ENCODE assay signal across 1 cellular context in the genomic region with DNA sequence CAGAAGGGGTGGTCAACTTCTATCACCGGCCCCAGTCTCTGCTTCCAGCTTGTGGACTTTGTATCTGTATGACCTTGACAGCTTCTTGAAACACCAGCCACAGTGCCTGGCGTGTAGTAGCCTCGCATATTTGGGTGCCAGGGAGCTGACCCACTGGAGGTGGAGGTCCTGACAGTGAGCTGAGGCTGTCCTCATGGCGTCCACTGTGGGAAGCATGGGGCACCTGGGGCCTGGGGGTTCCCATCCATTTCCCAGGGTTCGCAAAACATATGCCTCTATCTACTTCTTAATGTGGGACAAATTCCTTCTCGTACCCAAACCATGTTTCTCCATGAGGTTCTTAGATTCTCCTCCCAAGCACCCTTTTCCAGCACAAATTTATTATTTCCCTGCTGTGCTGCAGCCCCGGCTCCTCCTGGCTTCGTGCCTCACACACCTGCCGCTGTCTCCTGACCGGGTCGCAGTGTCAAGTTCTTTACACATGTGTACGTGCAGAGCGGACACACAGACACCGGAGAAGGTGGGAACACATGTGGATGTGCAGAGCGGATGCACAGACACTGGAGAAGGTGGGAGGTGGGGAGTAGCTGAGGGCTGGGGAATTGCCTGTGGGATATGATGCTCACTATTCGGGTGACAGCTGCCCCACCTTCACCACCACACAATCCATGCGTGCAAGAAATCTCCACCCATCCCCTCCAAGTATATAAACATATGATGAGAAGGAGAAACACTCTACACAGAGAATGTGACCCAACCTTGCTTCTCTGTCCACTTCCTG.
TF ChIP-seq lines count a peak whose summit lies in the region.

No MANE protein-coding gene starts in this region.

TF ChIP-seq in HepG2, 621 proteins besides CTCF, POLR2A, EP300 and RAD21:
- TF ChIP-seq HNF4A (CRISPR knock-in tag; IDR thresholded peaks at IDR 0.05) (0 out of 2 replicates have a peak, but pooled peaks have one; percentile 14), ZNF501 (CRISPR knock-in tag; IDR thresholded peaks at IDR 0.05) (0 out of 2 replicates have a peak, but pooled peaks have one; percentile 34), SMAD1 (CRISPR knock-in tag; IDR thresholded peaks at IDR 0.05; ENCODE audit: borderline replicate concordance, low read depth) (no peak), ARHGAP35 (CRISPR knock-in tag; IDR thresholded peaks at IDR 0.05; ENCODE audit: borderline replicate concordance) (no peak), FOXP1 (IDR thresholded peaks at IDR 0.05) (no peak), FOXP1 (CRISPR knock-in tag; IDR thresholded peaks at IDR 0.05) (no peak), FOXA1 (IDR thresholded peaks at IDR 0.05) (no peak), FOXA1 (CRISPR knock-in tag; IDR thresholded peaks at IDR 0.05) (no peak), IKZF1 (IDR thresholded peaks at IDR 0.05) (no peak)
- TF ChIP-seq, protein P1, sequence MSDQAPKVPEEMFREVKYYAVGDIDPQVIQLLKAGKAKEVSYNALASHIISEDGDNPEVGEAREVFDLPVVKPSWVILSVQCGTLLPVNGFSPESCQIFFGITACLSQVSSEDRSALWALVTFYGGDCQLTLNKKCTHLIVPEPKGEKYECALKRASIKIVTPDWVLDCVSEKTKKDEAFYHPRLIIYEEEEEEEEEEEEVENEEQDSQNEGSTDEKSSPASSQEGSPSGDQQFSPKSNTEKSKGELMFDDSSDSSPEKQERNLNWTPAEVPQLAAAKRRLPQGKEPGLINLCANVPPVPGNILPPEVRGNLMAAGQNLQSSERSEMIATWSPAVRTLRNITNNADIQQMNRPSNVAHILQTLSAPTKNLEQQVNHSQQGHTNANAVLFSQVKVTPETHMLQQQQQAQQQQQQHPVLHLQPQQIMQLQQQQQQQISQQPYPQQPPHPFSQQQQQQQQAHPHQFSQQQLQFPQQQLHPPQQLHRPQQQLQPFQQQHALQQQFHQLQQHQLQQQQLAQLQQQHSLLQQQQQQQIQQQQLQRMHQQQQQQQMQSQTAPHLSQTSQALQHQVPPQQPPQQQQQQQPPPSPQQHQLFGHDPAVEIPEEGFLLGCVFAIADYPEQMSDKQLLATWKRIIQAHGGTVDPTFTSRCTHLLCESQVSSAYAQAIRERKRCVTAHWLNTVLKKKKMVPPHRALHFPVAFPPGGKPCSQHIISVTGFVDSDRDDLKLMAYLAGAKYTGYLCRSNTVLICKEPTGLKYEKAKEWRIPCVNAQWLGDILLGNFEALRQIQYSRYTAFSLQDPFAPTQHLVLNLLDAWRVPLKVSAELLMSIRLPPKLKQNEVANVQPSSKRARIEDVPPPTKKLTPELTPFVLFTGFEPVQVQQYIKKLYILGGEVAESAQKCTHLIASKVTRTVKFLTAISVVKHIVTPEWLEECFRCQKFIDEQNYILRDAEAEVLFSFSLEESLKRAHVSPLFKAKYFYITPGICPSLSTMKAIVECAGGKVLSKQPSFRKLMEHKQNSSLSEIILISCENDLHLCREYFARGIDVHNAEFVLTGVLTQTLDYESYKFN (CRISPR knock-in tag; conservative IDR thresholded peaks at IDR 0.05), result no peak
- TF ChIP-seq, protein P2, sequence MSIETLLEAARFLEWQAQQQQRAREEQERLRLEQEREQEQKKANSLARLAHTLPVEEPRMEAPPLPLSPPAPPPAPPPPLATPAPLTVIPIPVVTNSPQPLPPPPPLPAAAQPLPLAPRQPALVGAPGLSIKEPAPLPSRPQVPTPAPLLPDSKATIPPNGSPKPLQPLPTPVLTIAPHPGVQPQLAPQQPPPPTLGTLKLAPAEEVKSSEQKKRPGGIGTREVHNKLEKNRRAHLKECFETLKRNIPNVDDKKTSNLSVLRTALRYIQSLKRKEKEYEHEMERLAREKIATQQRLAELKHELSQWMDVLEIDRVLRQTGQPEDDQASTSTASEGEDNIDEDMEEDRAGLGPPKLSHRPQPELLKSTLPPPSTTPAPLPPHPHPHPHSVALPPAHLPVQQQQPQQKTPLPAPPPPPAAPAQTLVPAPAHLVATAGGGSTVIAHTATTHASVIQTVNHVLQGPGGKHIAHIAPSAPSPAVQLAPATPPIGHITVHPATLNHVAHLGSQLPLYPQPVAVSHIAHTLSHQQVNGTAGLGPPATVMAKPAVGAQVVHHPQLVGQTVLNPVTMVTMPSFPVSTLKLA (IDR thresholded peaks at IDR 0.05), result 0 out of 2 replicates have a peak, but pooled peaks have one; percentile 16
